2 cellular contexts compared by ENCODE assay signal in the genomic region with DNA sequence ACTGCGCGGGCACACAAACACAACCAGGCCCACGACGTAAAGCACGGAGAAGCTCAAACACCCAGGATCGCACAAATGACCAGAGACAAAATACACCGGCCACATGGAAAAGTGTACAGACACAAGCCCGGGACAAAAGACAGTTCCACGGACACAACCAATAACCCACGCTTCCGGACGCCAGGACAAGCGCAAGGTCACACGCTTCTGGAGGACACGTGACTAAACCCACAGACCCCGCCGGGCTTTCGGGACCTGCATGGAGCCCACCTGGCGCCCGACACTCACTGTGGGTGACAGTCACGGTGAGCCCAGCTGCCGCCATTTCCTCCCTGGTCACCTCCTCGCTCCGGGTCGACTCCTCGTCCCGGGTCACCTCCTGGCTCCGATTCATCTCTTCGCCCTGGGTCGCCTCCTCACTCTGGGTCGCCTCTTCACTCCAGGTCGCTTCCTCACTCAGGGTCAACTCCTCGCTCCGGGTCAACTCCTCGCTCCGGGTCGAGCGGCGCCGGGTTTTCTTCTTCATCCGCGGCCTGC.
TF ChIP-seq lines count a peak whose summit lies in the region.

No MANE protein-coding gene starts in this region.

TF ChIP-seq in Ishikawa, 13 proteins besides CTCF, POLR2A, EP300 and RAD21:
- TF ChIP-seq, protein P1, sequence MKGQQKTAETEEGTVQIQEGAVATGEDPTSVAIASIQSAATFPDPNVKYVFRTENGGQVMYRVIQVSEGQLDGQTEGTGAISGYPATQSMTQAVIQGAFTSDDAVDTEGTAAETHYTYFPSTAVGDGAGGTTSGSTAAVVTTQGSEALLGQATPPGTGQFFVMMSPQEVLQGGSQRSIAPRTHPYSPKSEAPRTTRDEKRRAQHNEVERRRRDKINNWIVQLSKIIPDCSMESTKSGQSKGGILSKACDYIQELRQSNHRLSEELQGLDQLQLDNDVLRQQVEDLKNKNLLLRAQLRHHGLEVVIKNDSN (IDR thresholded peaks at IDR 0.05): peak; percentile 84
- TF ChIP-seq CREB1 (IDR thresholded peaks at IDR 0.05; ENCODE audit: low read depth): no peak
- TF ChIP-seq, protein P2, sequence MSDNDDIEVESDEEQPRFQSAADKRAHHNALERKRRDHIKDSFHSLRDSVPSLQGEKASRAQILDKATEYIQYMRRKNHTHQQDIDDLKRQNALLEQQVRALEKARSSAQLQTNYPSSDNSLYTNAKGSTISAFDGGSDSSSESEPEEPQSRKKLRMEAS (IDR thresholded peaks at IDR 0.05): peak; percentile 57; the same call in 1 of the 2 replicates
- TF ChIP-seq, protein P3, sequence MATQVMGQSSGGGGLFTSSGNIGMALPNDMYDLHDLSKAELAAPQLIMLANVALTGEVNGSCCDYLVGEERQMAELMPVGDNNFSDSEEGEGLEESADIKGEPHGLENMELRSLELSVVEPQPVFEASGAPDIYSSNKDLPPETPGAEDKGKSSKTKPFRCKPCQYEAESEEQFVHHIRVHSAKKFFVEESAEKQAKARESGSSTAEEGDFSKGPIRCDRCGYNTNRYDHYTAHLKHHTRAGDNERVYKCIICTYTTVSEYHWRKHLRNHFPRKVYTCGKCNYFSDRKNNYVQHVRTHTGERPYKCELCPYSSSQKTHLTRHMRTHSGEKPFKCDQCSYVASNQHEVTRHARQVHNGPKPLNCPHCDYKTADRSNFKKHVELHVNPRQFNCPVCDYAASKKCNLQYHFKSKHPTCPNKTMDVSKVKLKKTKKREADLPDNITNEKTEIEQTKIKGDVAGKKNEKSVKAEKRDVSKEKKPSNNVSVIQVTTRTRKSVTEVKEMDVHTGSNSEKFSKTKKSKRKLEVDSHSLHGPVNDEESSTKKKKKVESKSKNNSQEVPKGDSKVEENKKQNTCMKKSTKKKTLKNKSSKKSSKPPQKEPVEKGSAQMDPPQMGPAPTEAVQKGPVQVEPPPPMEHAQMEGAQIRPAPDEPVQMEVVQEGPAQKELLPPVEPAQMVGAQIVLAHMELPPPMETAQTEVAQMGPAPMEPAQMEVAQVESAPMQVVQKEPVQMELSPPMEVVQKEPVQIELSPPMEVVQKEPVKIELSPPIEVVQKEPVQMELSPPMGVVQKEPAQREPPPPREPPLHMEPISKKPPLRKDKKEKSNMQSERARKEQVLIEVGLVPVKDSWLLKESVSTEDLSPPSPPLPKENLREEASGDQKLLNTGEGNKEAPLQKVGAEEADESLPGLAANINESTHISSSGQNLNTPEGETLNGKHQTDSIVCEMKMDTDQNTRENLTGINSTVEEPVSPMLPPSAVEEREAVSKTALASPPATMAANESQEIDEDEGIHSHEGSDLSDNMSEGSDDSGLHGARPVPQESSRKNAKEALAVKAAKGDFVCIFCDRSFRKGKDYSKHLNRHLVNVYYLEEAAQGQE (IDR thresholded peaks at IDR 0.05; ENCODE audit: low read depth): no peak
- TF ChIP-seq TCF12 (IDR thresholded peaks at IDR 0.05; ENCODE audit: low read depth): no peak
- TF ChIP-seq YY1 (IDR thresholded peaks at IDR 0.05; ENCODE audit: low read depth): peak; percentile 79
- no peak for TF ChIP-seq EGR1 (IDR thresholded peaks at IDR 0.05)
- TF ChIP-seq TAF1 (IDR thresholded peaks at IDR 0.05; ENCODE audit: low read depth): no peak
- TF ChIP-seq FOXM1 (IDR thresholded peaks at IDR 0.05; ENCODE audit: borderline replicate concordance, low read depth): no peak
- no peak for TF ChIP-seq NFIC (IDR thresholded peaks at IDR 0.05)
- no peak for TF ChIP-seq ZBTB7A (IDR thresholded peaks at IDR 0.05; ENCODE audit: low read depth)
- TF ChIP-seq CEBPB (IDR thresholded peaks at IDR 0.05): no peak

TF ChIP-seq in H1, 55 proteins besides CTCF, POLR2A, EP300 and RAD21:
- 0 out of 2 replicates have a peak, but pooled peaks have one; percentile 33 for TF ChIP-seq KDM5A (IDR thresholded peaks at IDR 0.05; ENCODE audit: low read length)
- no peak for TF ChIP-seq BCL11A (IDR thresholded peaks at IDR 0.05; ENCODE audit: low read depth in 2 of 2, low read length in 2 of 2)
- TF ChIP-seq, protein P2 (IDR thresholded peaks at IDR 0.05): no peak
- peak; percentile 59; the same call in 1 of the 2 replicates for TF ChIP-seq TAF1 (IDR thresholded peaks at IDR 0.05; ENCODE audit: low read depth, low read length)
- TF ChIP-seq HDAC2 (IDR thresholded peaks at IDR 0.05; ENCODE audit: borderline replicate concordance in 1 of 2, low read depth in 2 of 2, low read length in 2 of 2): peak in 1 of 2 experiments; percentile 76; a peak in 1 of 4 replicates
- TF ChIP-seq RBBP5 (IDR thresholded peaks at IDR 0.05; ENCODE audit: borderline replicate concordance, low read depth, low read length): 0 out of 2 replicates have a peak, but pooled peaks have one; percentile 34
- no peak for TF ChIP-seq TAF7 (optimal IDR thresholded peaks at IDR 0.05; ENCODE audit: borderline replicate concordance, low read depth, low read length)
- peak; percentile 61 for TF ChIP-seq ASH2L (IDR thresholded peaks at IDR 0.05; ENCODE audit: low read length)
- 0 out of 2 replicates have a peak, but pooled peaks have one; percentile 38 for TF ChIP-seq SP1 (IDR thresholded peaks at IDR 0.05; ENCODE audit: low read depth, low read length)
- TF ChIP-seq HDAC6 (IDR thresholded peaks at IDR 0.05; ENCODE audit: low read depth, low read length): no peak
- TF ChIP-seq RXRA (IDR thresholded peaks at IDR 0.05; ENCODE audit: insufficient read depth, low read depth, low read length): no peak
- TF ChIP-seq SAP30 (IDR thresholded peaks at IDR 0.05; ENCODE audit: insufficient read depth, insufficient replicate concordance, low read length): peak; percentile 75
- TF ChIP-seq KDM1A (IDR thresholded peaks at IDR 0.05; ENCODE audit: borderline replicate concordance, low read length): no peak
- TF ChIP-seq, protein P4, sequence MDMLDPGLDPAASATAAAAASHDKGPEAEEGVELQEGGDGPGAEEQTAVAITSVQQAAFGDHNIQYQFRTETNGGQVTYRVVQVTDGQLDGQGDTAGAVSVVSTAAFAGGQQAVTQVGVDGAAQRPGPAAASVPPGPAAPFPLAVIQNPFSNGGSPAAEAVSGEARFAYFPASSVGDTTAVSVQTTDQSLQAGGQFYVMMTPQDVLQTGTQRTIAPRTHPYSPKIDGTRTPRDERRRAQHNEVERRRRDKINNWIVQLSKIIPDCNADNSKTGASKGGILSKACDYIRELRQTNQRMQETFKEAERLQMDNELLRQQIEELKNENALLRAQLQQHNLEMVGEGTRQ (IDR thresholded peaks at IDR 0.05; ENCODE audit: low read length): peak; percentile 45; the same call in 1 of the 2 replicates
- TF ChIP-seq SIRT6 (IDR thresholded peaks at IDR 0.05; ENCODE audit: low read length): no peak
- peak; percentile 21 to 36; a peak in 2 of 4 replicates for TF ChIP-seq SIN3A (conservative IDR thresholded peaks at IDR 0.05 in 1 of 2, IDR thresholded peaks at IDR 0.05 in 1 of 2; ENCODE audit: low read depth in 1 of 2, low read length in 2 of 2)
- peak; percentile 98 for TF ChIP-seq KDM4A (IDR thresholded peaks at IDR 0.05; ENCODE audit: low read depth, low read length, severe bottlenecking)
- TF ChIP-seq YY1 (IDR thresholded peaks at IDR 0.05; ENCODE audit: low read depth, low read length): peak; percentile 26; the same call in 1 of the 2 replicates
- TF ChIP-seq SIX5 (IDR thresholded peaks at IDR 0.05; ENCODE audit: low read depth, low read length): no peak
